Comparison of ENCODE assay signal across 12 cellular contexts in the genomic region with DNA sequence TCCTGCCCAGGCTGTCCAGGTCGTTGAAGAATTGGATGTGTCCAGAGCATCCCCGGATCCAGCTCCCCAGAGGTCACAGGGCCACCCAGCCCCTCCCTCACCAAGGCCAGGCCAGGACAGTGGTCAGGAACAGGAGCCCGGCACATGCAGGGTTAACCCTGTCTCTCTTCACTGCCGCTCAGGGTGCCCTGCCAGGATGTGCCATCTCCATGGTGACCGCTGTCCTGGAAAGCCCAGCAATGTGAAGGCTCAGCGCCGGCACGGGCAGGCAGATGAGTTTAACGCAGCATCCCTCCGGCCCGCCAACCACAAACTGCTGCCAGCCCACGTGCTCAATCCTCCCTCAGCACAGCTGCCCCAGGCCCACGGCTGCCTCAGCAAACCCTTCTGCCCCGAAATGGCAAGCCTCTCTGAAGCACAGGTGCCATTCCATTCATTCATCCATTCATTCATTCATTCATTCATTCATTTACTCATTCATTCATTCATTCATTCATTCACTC. TPM values are rescaled to one million over a fixed set of nuclear protein-coding genes. Genes with fewer than 3 reads are reported as not detected.
DNase-seq lines count a peak whose midpoint lies in the region; ATAC-seq and TF ChIP-seq lines count a peak whose summit lies in the region.
"Had no signal": no experiment of that assay in that cellular context is flagged by ENCODE, and none has a peak within 500 bp of the region (broad histone marks: within the 10 kb centered on the region; RNA-seq: fewer than 3 reads in every experiment).

No MANE protein-coding gene starts in this region.

- peak; percentile 25 for DNase-seq in left cardiac atrium
- DNase-seq in right atrium auricular region (ENCODE audit: low spot score), result no peak
- peak; percentile 80 for DNase-seq in NCI-H2227 (lab: John Stamatoyannopoulos, UW; ENCODE audit: unreplicated experiment)
- DNase-seq in epidermal melanocyte (ENCODE audit: insufficient read length, low spot score), result peak; percentile 81
- DNase-seq in upper lobe of right lung, result peak; percentile 47
- DNase-seq in activated CD4-positive, alpha-beta memory T cell treated with anti-CD3 and anti-CD28 coated beads, Interleukin-2, amount 10 ng/mL, durations not matched to agents 7 days and 5 days, result no peak
- DNase-seq in mesenteric fat pad (ENCODE audit: low spot score), result no peak
- DNase-seq in cortex of kidney (lab: John Stamatoyannopoulos, UW), result no peak
- DNase-seq: activated CD4-positive, alpha-beta T cell treated with anti-CD3 and anti-CD28 coated beads, Interleukin-2, amount 10 ng/mL, durations not matched to agents 24 days and 14 days; naive thymus-derived CD4-positive, alpha-beta T cell had no signal

- H3K4me3 Mint-ChIP-seq in activated CD4-positive, alpha-beta memory T cell treated with anti-CD3 and anti-CD28 coated beads, Interleukin-2, amount 10 ng/mL, durations not matched to agents 7 days and 5 days, result no peak overlapping the region
- H3K4me3 Mint-ChIP-seq: activated CD4-positive, alpha-beta T cell treated with anti-CD3 and anti-CD28 coated beads, Interleukin-2, amount 10 ng/mL, durations not matched to agents 24 days and 14 days; naive thymus-derived CD4-positive, alpha-beta T cell; stimulated activated naive CD8-positive, alpha-beta T cell treated with anti-CD3 and anti-CD28 coated beads, Interleukin-15, Interleukin-2, amounts not matched to agents 100 ng/mL and 50 ng/mL, for 24 hours had no signal

- H3K9me3 ChIP-seq in right atrium auricular region, result no peaks in the 10 kb centered on the region
- no peaks in the 10 kb centered on the region for H3K9me3 ChIP-seq in upper lobe of right lung

- H3K27me3 Mint-ChIP-seq in activated CD4-positive, alpha-beta memory T cell treated with anti-CD3 and anti-CD28 coated beads, Interleukin-2, amount 10 ng/mL, durations not matched to agents 7 days and 5 days, result peaks cover 16% of the 10 kb centered on the region

- intact Hi-C loops in left cardiac atrium (cut with DNase I), result no loop called here
- intact Hi-C loops in upper lobe of right lung (cut with DNase I), result no loop called here

- no peaks in the 10 kb centered on the region for H3K36me3 ChIP-seq in right atrium auricular region
- H3K36me3 ChIP-seq in upper lobe of right lung, result no peaks in the 10 kb centered on the region

- TF ChIP-seq CTCF in right atrium auricular region (IDR thresholded peaks at IDR 0.05) (no peak), upper lobe of right lung (IDR thresholded peaks at IDR 0.05) (no peak)

- H3K36me3 Mint-ChIP-seq in activated CD4-positive, alpha-beta memory T cell treated with anti-CD3 and anti-CD28 coated beads, Interleukin-2, amount 10 ng/mL, durations not matched to agents 7 days and 5 days (ENCODE audit: low read depth), result no peaks in the 10 kb centered on the region
- H3K36me3 Mint-ChIP-seq: activated naive CD4-positive, alpha-beta T cell treated with anti-CD3 and anti-CD28 coated beads, Interleukin-2, amount 50 U/mL, for 72 hours; naive thymus-derived CD4-positive, alpha-beta T cell had no signal

- no peak for ATAC-seq in left cardiac atrium
- no peak for ATAC-seq in upper lobe of right lung
- ATAC-seq: activated naive CD4-positive, alpha-beta T cell treated with anti-CD3 and anti-CD28 coated beads, Interleukin-2, amount 50 U/mL, for 72 hours; naive thymus-derived CD4-positive, alpha-beta T cell had no signal

- H3K4me1 Mint-ChIP-seq in activated CD4-positive, alpha-beta memory T cell treated with anti-CD3 and anti-CD28 coated beads, Interleukin-2, amount 10 ng/mL, durations not matched to agents 7 days and 5 days, result no peaks in the 10 kb centered on the region
- H3K4me1 Mint-ChIP-seq: activated CD4-positive, alpha-beta T cell treated with anti-CD3 and anti-CD28 coated beads, Interleukin-2, amount 10 ng/mL, durations not matched to agents 24 days and 14 days had no signal

- no peak overlapping the region for H3K27ac Mint-ChIP-seq in activated CD4-positive, alpha-beta memory T cell treated with anti-CD3 and anti-CD28 coated beads, Interleukin-2, amount 10 ng/mL, durations not matched to agents 7 days and 5 days
- H3K27ac Mint-ChIP-seq: activated CD4-positive, alpha-beta T cell treated with anti-CD3 and anti-CD28 coated beads, Interleukin-2, amount 10 ng/mL, durations not matched to agents 24 days and 14 days; activated naive CD4-positive, alpha-beta T cell treated with anti-CD3 and anti-CD28 coated beads, Interleukin-2, amount 50 U/mL, for 72 hours; naive thymus-derived CD4-positive, alpha-beta T cell; stimulated activated naive CD8-positive, alpha-beta T cell treated with anti-CD3 and anti-CD28 coated beads, Interleukin-15, Interleukin-2, amounts not matched to agents 100 ng/mL and 50 ng/mL, for 24 hours had no signal

- H3K4me3 ChIP-seq in right atrium auricular region (no peak overlapping the region), upper lobe of right lung (no peak overlapping the region)

- peaks cover 0 to 15% of the 10 kb centered on the region in 2 donors for H3K4me1 ChIP-seq in right atrium auricular region
- no peaks in the 10 kb centered on the region for H3K4me1 ChIP-seq in upper lobe of right lung

- CTCF ChIA-PET in activated CD4-positive, alpha-beta memory T cell treated with anti-CD3 and anti-CD28 coated beads, Interleukin-2, amount 10 ng/mL, durations not matched to agents 7 days and 5 days (lab: Charles Lee), result no interaction called here

- H3K9me3 Mint-ChIP-seq in activated CD4-positive, alpha-beta memory T cell treated with anti-CD3 and anti-CD28 coated beads, Interleukin-2, amount 10 ng/mL, durations not matched to agents 7 days and 5 days, result no peaks in the 10 kb centered on the region
- H3K9me3 Mint-ChIP-seq: activated CD4-positive, alpha-beta T cell treated with anti-CD3 and anti-CD28 coated beads, Interleukin-2, amount 10 ng/mL, durations not matched to agents 24 days and 14 days; activated naive CD4-positive, alpha-beta T cell treated with anti-CD3 and anti-CD28 coated beads, Interleukin-2, amount 50 U/mL, for 72 hours; stimulated activated naive CD8-positive, alpha-beta T cell treated with anti-CD3 and anti-CD28 coated beads, Interleukin-15, Interleukin-2, amounts not matched to agents 100 ng/mL and 50 ng/mL, for 24 hours had no signal

- POLR2A ChIA-PET in activated CD4-positive, alpha-beta memory T cell treated with anti-CD3 and anti-CD28 coated beads, Interleukin-2, amount 10 ng/mL, durations not matched to agents 7 days and 5 days (lab: Charles Lee), result no interaction called here

- H3K27ac ChIP-seq in right atrium auricular region (no peak overlapping the region), upper lobe of right lung (no peak overlapping the region)

- H3K27me3 ChIP-seq in right atrium auricular region, result no peaks in the 10 kb centered on the region
- H3K27me3 ChIP-seq in upper lobe of right lung, result peaks cover 57% of the 10 kb centered on the region

RNA-seq across cellular contexts. Expression of a gene that starts 4.4 kb away (rescaled TPM):
- 1 to 10 TPM in 1 of 2 donors, under 1 TPM in 1; 0.24 to 1.0 TPM for total RNA-seq in left cardiac atrium
- total RNA-seq in right atrium auricular region, result 1 to 10 TPM in 1 of 2 donors, under 1 TPM in 1; 0.52 to 2.2 TPM
- not detected for total RNA-seq in upper lobe of right lung
- not detected for total RNA-seq in activated CD4-positive, alpha-beta memory T cell treated with anti-CD3 and anti-CD28 coated beads, Interleukin-2, amount 10 ng/mL, durations not matched to agents 7 days and 5 days
- not detected for total RNA-seq in mesenteric fat pad

RNA-seq across cellular contexts. Expression of a gene that starts 20.6 kb away (rescaled TPM):
- total RNA-seq in left cardiac atrium (10 to 100 TPM; 26.6 to 66.7 TPM), right atrium auricular region (100 to 1,000 TPM in 1 of 2 donors, 10 to 100 TPM in 1; 59.5 to 135 TPM), upper lobe of right lung (0.14 TPM), mesenteric fat pad (25.5 TPM)
- not detected for total RNA-seq in activated CD4-positive, alpha-beta memory T cell treated with anti-CD3 and anti-CD28 coated beads, Interleukin-2, amount 10 ng/mL, durations not matched to agents 7 days and 5 days
- total RNA-seq: activated CD4-positive, alpha-beta T cell treated with anti-CD3 and anti-CD28 coated beads, Interleukin-2, amount 10 ng/mL, durations not matched to agents 24 days and 14 days; activated naive CD4-positive, alpha-beta T cell treated with anti-CD3 and anti-CD28 coated beads, Interleukin-2, amount 50 U/mL, for 72 hours; naive thymus-derived CD4-positive, alpha-beta T cell had no signal

Comparison
In these comparisons a context has a peak if more than half of its experiments do, and no peak if none do; other contexts are left out.
1. DNase-seq: peak in left cardiac atrium (single experiment), NCI-H2227 (single experiment), epidermal melanocyte (single experiment) and upper lobe of right lung (single experiment); none in right atrium auricular region (single experiment), activated CD4-positive, alpha-beta memory T cell treated with anti-CD3 and anti-CD28 coated beads, Interleukin-2, amount 10 ng/mL, durations not matched to agents 7 days and 5 days (single experiment), mesenteric fat pad (single experiment) and cortex of kidney (single experiment).
2. RNA of a gene that starts 20.6 kb away (total RNA-seq): 59.5 to 135 TPM in right atrium auricular region, 26.6 to 66.7 TPM in left cardiac atrium and 25.5 TPM in mesenteric fat pad (single experiment); 0.14 TPM in upper lobe of right lung (single experiment) and not detected in activated CD4-positive, alpha-beta memory T cell treated with anti-CD3 and anti-CD28 coated beads, Interleukin-2, amount 10 ng/mL, durations not matched to agents 7 days and 5 days; every median in the first group is over 10 times any median in the second.